ENCODE assay signal across 19 cellular contexts in genomic region chr1:26894263-26894662, GRCh38. TPM values are rescaled to one million over a fixed set of nuclear protein-coding genes. Genes with fewer than 3 reads are reported as not detected.
"Had no signal": no experiment of that assay in that cellular context is flagged by ENCODE, and none has a peak within 500 bp of the region (broad histone marks: within the 10 kb centered on the region; RNA-seq: fewer than 3 reads in every experiment).

No MANE protein-coding gene starts in this region.

- ATAC-seq: sciatic nerve had no signal

- H3K9me3 ChIP-seq: neutrophil, prostate gland, spleen had no signal

- H3K27me3 Mint-ChIP-seq: activated CD4-positive, alpha-beta T cell treated with anti-CD3 and anti-CD28 coated beads, Interleukin-2, amount 10 ng/mL, durations not matched to agents 7 days and 5 days had no signal

- H3K4me3 Mint-ChIP-seq: activated CD4-positive, alpha-beta T cell treated with anti-CD3 and anti-CD28 coated beads, Interleukin-2, amount 10 ng/mL, durations not matched to agents 7 days and 5 days had no signal

- H3K27ac ChIP-seq: coronary artery, neutrophil, prostate gland, spleen had no signal

- H3K27me3 ChIP-seq: neutrophil, spleen had no signal

- H3K4me3 ChIP-seq: coronary artery, prostate gland, spleen had no signal

- H3K9me3 Mint-ChIP-seq: activated CD4-positive, alpha-beta T cell treated with anti-CD3 and anti-CD28 coated beads, Interleukin-2, amount 10 ng/mL, durations not matched to agents 7 days and 5 days had no signal

- DNase-seq: activated CD4-positive, alpha-beta T cell treated with anti-CD3 and anti-CD28 coated beads, Interleukin-2, amount 10 ng/mL, durations not matched to agents 7 days and 5 days; activated CD4-positive, CD25-positive, alpha-beta regulatory T cell; activated effector memory CD4-positive, alpha-beta T cell treated with anti-CD3 and anti-CD28 coated beads, Interleukin-2, amount 50 U/mL, for 16 hours; central memory CD4-positive, alpha-beta T cell; effector CD4-positive, alpha-beta T cell; hippocampal formation; midbrain; spleen; stimulated activated CD4-positive, alpha-beta T cell treated with anti-CD3 and anti-CD28 coated beads, Interleukin-1b, Interleukin-23, amount 100 ng/mL, for 48 hours; stimulated activated naive CD4-positive, alpha-beta T cell had no signal

- H3K27ac Mint-ChIP-seq: activated CD4-positive, alpha-beta T cell treated with anti-CD3 and anti-CD28 coated beads, Interleukin-2, amount 10 ng/mL, durations not matched to agents 7 days and 5 days had no signal

RNA-seq across cellular contexts. Expression of gene NR0B2, which starts 19.5 kb away (rescaled TPM):
- total RNA-seq: activated CD4-positive, alpha-beta T cell treated with anti-CD3 and anti-CD28 coated beads, Interleukin-2, amount 10 ng/mL, durations not matched to agents 7 days and 5 days; epithelial cell of proximal tubule; lower leg skin; prostate gland; sciatic nerve; T-helper 2 cell treated with Interferon-gamma antibody and Interleukin-4, amounts not matched to agents 100 ng/mL and 5 ng/mL, for 36 hours; temporal lobe; ureter had no signal

RNA-seq across cellular contexts. Expression of gene SFN, which starts 31.3 kb away (rescaled TPM):
- total RNA-seq: temporal lobe had no signal
